Comparison of ENCODE assay signal across 1 cellular context in the genomic region with DNA sequence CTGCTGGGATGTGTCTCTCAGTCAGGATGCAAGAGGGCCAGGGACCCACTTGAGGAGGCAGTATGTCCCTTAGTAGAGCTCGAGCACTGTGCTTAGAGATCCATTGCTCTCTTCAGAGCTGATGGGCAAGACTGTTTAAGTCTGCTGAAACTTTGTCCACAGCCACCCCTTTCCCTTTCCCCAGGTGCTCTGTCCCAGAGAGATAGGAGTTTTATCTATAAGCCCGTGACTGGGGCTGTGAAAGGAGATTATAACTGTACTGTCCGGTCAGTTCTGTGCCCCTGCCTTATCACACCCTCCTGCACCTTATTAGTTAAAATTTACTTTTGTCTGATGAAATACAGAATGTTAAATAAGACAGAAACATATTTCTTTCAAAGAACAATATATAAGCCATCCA.
A peak's percentile ranks its signal among the peaks of the same experiment; 100 is the strongest.
TF ChIP-seq lines count a peak whose summit lies in the region.

No MANE protein-coding gene starts in this region.

TF ChIP-seq in K562, 482 proteins besides CTCF, POLR2A, EP300 and RAD21 (continued from another document and continues in another):
- TF ChIP-seq SAP30 (IDR thresholded peaks at IDR 0.05; ENCODE audit: borderline replicate concordance, insufficient read depth, low read depth, low read length, poor library complexity, severe bottlenecking) (no peak), HINFP (tag; conservative IDR thresholded peaks at IDR 0.05; ENCODE audit: low read depth) (no peak), SOX6 (IDR thresholded peaks at IDR 0.05) (peak; percentile 69), ZKSCAN8 (CRISPR knock-in tag; IDR thresholded peaks at IDR 0.05) (no peak), ZNF184 (CRISPR knock-in tag; IDR thresholded peaks at IDR 0.05) (no peak), ATF1 (CRISPR knock-in tag; IDR thresholded peaks at IDR 0.05) (no peak), ATF1 (tag; IDR thresholded peaks at IDR 0.05) (no peak), HNRNPH1 (optimal IDR thresholded peaks at IDR 0.05; ENCODE audit: low read depth, low read length) (no peak), CBX1 (IDR thresholded peaks at IDR 0.05; ENCODE audit: low read depth) (no peak), POLR2G (IDR thresholded peaks at IDR 0.05; ENCODE audit: low read depth, low read length) (no peak), TAF9B (IDR thresholded peaks at IDR 0.05; ENCODE audit: partially characterized antibody) (no peak), ZFP1 (CRISPR knock-in tag; IDR thresholded peaks at IDR 0.05) (no peak), THRA (IDR thresholded peaks at IDR 0.05) (no peak), NR2C2 (CRISPR knock-in tag; IDR thresholded peaks at IDR 0.05) (no peak), NR2C2 (tag; IDR thresholded peaks at IDR 0.05) (no peak), NFE2L1 (tag; IDR thresholded peaks at IDR 0.05; ENCODE audit: borderline replicate concordance, low read depth) (no peak), BDP1 (IDR thresholded peaks at IDR 0.05; ENCODE audit: insufficient read depth, insufficient read length) (no peak), OTX1 (CRISPR knock-in tag; IDR thresholded peaks at IDR 0.05) (no peak), NFIC (IDR thresholded peaks at IDR 0.05) (peak; percentile 34; the same call in 1 of the 2 replicates), ZFP36 (IDR thresholded peaks at IDR 0.05; ENCODE audit: low read depth, low read length, partially characterized antibody) (no peak), SMAD2 (IDR thresholded peaks at IDR 0.05; ENCODE audit: low read depth, low read length) (no peak), SRSF7 (optimal IDR thresholded peaks at IDR 0.05; ENCODE audit: low read depth, low read length) (no peak), FOXP1 (CRISPR knock-in tag; IDR thresholded peaks at IDR 0.05) (no peak), GABPA (tag; conservative IDR thresholded peaks at IDR 0.05; ENCODE audit: low read depth) (no peak), HEY1 (CRISPR knock-in tag; IDR thresholded peaks at IDR 0.05; ENCODE audit: borderline replicate concordance) (no peak), MTF1 (CRISPR knock-in tag; IDR thresholded peaks at IDR 0.05; ENCODE audit: borderline replicate concordance) (no peak), CBX8 (IDR thresholded peaks at IDR 0.05; ENCODE audit: borderline replicate concordance, extremely low read depth, low read depth, low read length, poor library complexity, severe bottlenecking) (no peak), RB1 (IDR thresholded peaks at IDR 0.05; ENCODE audit: low read depth) (no peak), ZNF239 (CRISPR knock-in tag; IDR thresholded peaks at IDR 0.05) (no peak), KLF16 (IDR thresholded peaks at IDR 0.05) (peak; percentile 40; the same call in 1 of the 2 replicates), ZNF282 (CRISPR knock-in tag; IDR thresholded peaks at IDR 0.05) (no peak), ZSCAN29 (IDR thresholded peaks at IDR 0.05) (no peak), ARID1B (IDR thresholded peaks at IDR 0.05) (peak; percentile 79), CGGBP1 (CRISPR knock-in tag; IDR thresholded peaks at IDR 0.05) (no peak), CCAR2 (IDR thresholded peaks at IDR 0.05; ENCODE audit: low read depth, low read length) (no peak), CREBBP (IDR thresholded peaks at IDR 0.05; ENCODE audit: low read depth, low read length) (no peak), ZKSCAN1 (IDR thresholded peaks at IDR 0.05; ENCODE audit: low read depth, low read length) (no peak), CBFA2T3 (IDR thresholded peaks at IDR 0.05) (peak; percentile 87), ZNF707 (CRISPR knock-in tag; conservative IDR thresholded peaks at IDR 0.05) (no peak), ZNF444 (CRISPR knock-in tag; IDR thresholded peaks at IDR 0.05) (no peak), ZNF764 (CRISPR knock-in tag; IDR thresholded peaks at IDR 0.05; ENCODE audit: low read depth) (no peak), ZNF232 (CRISPR knock-in tag; IDR thresholded peaks at IDR 0.05) (no peak), THRB (CRISPR knock-in tag; conservative IDR thresholded peaks at IDR 0.05) (no peak), ZNF146 (CRISPR knock-in tag; IDR thresholded peaks at IDR 0.05; ENCODE audit: unreplicated experiment) (no peak), SREBF2 (CRISPR knock-in tag; IDR thresholded peaks at IDR 0.05) (no peak), ZNF57 (CRISPR knock-in tag; IDR thresholded peaks at IDR 0.05) (no peak), WHSC1 (IDR thresholded peaks at IDR 0.05; ENCODE audit: low read length) (no peak), BRD9 (IDR thresholded peaks at IDR 0.05; ENCODE audit: low read depth, partially characterized antibody) (no peak), CBFB (CRISPR knock-in tag; IDR thresholded peaks at IDR 0.05) (no peak), MLLT1 (IDR thresholded peaks at IDR 0.05) (no peak), SP1 (CRISPR knock-in tag; IDR thresholded peaks at IDR 0.05) (no peak), ZNF407 (IDR thresholded peaks at IDR 0.05; ENCODE audit: low read depth) (no peak), ATF7 (IDR thresholded peaks at IDR 0.05) (no peak), MTA2 (IDR thresholded peaks at IDR 0.05; ENCODE audit: low read depth) (peak; percentile 44; the same call in 1 of the 2 replicates), E2F1 (CRISPR knock-in tag; IDR thresholded peaks at IDR 0.05) (no peak), KHSRP (IDR thresholded peaks at IDR 0.05) (no peak)
- TF ChIP-seq, protein P1, sequence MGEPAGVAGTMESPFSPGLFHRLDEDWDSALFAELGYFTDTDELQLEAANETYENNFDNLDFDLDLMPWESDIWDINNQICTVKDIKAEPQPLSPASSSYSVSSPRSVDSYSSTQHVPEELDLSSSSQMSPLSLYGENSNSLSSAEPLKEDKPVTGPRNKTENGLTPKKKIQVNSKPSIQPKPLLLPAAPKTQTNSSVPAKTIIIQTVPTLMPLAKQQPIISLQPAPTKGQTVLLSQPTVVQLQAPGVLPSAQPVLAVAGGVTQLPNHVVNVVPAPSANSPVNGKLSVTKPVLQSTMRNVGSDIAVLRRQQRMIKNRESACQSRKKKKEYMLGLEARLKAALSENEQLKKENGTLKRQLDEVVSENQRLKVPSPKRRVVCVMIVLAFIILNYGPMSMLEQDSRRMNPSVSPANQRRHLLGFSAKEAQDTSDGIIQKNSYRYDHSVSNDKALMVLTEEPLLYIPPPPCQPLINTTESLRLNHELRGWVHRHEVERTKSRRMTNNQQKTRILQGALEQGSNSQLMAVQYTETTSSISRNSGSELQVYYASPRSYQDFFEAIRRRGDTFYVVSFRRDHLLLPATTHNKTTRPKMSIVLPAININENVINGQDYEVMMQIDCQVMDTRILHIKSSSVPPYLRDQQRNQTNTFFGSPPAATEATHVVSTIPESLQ (CRISPR knock-in tag; IDR thresholded peaks at IDR 0.05): no peak
